In genomic region chr2:186718895-186719294, GRCh38 we compare ENCODE assay signal across 1 cellular context.
TF ChIP-seq lines count a peak whose summit lies in the region.

No MANE protein-coding gene starts in this region.

TF ChIP-seq in GM23338, 12 proteins besides CTCF, POLR2A, EP300 and RAD21 (continued from another document):
- TF ChIP-seq ETS1 (IDR thresholded peaks at IDR 0.05), result no peak
- no peak for TF ChIP-seq STAT1 (IDR thresholded peaks at IDR 0.05; ENCODE audit: unreplicated experiment)
- no peak for TF ChIP-seq POLR2AphosphoS5 (IDR thresholded peaks at IDR 0.05; ENCODE audit: low read depth)
- no peak for TF ChIP-seq EZH2 (IDR thresholded peaks at IDR 0.05; ENCODE audit: low read depth, unreplicated experiment)
- TF ChIP-seq, protein P1, sequence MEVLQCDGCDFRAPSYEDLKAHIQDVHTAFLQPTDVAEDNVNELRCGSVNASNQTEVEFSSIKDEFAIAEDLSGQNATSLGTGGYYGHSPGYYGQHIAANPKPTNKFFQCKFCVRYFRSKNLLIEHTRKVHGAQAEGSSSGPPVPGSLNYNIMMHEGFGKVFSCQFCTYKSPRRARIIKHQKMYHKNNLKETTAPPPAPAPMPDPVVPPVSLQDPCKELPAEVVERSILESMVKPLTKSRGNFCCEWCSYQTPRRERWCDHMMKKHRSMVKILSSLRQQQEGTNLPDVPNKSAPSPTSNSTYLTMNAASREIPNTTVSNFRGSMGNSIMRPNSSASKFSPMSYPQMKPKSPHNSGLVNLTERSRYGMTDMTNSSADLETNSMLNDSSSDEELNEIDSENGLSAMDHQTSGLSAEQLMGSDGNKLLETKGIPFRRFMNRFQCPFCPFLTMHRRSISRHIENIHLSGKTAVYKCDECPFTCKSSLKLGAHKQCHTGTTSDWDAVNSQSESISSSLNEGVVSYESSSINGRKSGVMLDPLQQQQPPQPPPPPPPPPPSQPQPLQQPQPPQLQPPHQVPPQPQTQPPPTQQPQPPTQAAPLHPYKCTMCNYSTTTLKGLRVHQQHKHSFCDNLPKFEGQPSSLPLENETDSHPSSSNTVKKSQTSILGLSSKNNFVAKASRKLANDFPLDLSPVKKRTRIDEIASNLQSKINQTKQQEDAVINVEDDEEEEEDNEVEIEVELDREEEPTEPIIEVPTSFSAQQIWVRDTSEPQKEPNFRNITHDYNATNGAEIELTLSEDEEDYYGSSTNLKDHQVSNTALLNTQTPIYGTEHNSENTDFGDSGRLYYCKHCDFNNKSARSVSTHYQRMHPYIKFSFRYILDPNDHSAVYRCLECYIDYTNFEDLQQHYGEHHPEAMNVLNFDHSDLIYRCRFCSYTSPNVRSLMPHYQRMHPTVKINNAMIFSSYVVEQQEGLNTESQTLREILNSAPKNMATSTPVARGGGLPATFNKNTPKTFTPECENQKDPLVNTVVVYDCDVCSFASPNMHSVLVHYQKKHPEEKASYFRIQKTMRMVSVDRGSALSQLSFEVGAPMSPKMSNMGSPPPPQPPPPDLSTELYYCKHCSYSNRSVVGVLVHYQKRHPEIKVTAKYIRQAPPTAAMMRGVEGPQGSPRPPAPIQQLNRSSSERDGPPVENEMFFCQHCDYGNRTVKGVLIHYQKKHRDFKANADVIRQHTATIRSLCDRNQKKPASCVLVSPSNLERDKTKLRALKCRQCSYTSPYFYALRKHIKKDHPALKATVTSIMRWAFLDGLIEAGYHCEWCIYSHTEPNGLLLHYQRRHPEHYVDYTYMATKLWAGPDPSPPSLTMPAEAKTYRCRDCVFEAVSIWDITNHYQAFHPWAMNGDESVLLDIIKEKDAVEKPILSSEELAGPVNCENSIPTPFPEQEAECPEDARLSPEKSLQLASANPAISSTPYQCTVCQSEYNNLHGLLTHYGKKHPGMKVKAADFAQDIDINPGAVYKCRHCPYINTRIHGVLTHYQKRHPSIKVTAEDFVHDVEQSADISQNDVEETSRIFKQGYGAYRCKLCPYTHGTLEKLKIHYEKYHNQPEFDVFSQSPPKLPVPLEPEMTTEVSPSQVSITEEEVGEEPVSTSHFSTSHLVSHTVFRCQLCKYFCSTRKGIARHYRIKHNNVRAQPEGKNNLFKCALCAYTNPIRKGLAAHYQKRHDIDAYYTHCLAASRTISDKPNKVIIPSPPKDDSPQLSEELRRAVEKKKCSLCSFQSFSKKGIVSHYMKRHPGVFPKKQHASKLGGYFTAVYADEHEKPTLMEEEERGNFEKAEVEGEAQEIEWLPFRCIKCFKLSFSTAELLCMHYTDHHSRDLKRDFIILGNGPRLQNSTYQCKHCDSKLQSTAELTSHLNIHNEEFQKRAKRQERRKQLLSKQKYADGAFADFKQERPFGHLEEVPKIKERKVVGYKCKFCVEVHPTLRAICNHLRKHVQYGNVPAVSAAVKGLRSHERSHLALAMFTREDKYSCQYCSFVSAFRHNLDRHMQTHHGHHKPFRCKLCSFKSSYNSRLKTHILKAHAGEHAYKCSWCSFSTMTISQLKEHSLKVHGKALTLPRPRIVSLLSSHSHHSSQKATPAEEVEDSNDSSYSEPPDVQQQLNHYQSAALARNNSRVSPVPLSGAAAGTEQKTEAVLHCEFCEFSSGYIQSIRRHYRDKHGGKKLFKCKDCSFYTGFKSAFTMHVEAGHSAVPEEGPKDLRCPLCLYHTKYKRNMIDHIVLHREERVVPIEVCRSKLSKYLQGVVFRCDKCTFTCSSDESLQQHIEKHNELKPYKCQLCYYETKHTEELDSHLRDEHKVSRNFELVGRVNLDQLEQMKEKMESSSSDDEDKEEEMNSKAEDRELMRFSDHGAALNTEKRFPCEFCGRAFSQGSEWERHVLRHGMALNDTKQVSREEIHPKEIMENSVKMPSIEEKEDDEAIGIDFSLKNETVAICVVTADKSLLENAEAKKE (CRISPR knock-in tag; IDR thresholded peaks at IDR 0.05), result no peak
